Comparison of ENCODE assay signal across 8 cellular contexts in genomic region chr1:27365372-27366112, GRCh38. TPM values are rescaled to one million over a fixed set of nuclear protein-coding genes. Genes with fewer than 3 reads are reported as not detected.
A peak's percentile ranks its signal among the peaks of the same experiment; 100 is the strongest.
DNase-seq lines count a peak whose midpoint lies in the region; ATAC-seq and TF ChIP-seq lines count a peak whose summit lies in the region.

No MANE protein-coding gene starts in this region.

- peak overlapping the region; percentile 98 for H3K4me2 ChIP-seq in BLaER1

- TF ChIP-seq EP300 in upper lobe of left lung (IDR thresholded peaks at IDR 0.05) = no peak

- H3K4me3 ChIP-seq in BLaER1 (peak overlapping the region; percentile 76), heart right ventricle (peak overlapping the region; percentile 45 to 90 (median 77)), upper lobe of left lung (peak overlapping the region; percentile 51 to 92 (median 72))

- H3K27ac ChIP-seq in BLaER1 = peak overlapping the region; percentile 75
- peak overlapping the region; percentile 71 for H3K27ac ChIP-seq in adipose tissue (ENCODE audit: low read depth, low read length)
- H3K27ac ChIP-seq in heart right ventricle = peak overlapping the region; percentile 97 to 100 (median 98)
- peak overlapping the region; percentile 93 to 98 (median 98) for H3K27ac ChIP-seq in upper lobe of left lung

- H3K9ac ChIP-seq in BLaER1 = peak overlapping the region; percentile 81

- H3K9me3 ChIP-seq in BLaER1 (no peaks in the 10 kb centered on the region), heart right ventricle (no peaks in the 10 kb centered on the region), upper lobe of left lung (no peaks in the 10 kb centered on the region)

- TF ChIP-seq POLR2A in upper lobe of left lung (IDR thresholded peaks at IDR 0.05) = peak in 3 of 4 donors; percentile 12 to 51 (median 37)

- intact Hi-C loops in heart right ventricle (cut with DNase I) = loop anchor here in 4 of 10 donors (1.0 to 5.0 kb wide), 4 partner anchors 23 to 63 kb away; partner anchors contain the start of gene TMEM222 (in 2 of the 4)

- DNase-seq in NCI-H1105 (lab: John Stamatoyannopoulos, UW) (peak; percentile 84), SW480 (ENCODE audit: low spot score) (peak; percentile 87), heart right ventricle (peak; percentile 90 to 92), pons (ENCODE audit: low spot score) (peak; percentile 76), upper lobe of left lung (peak; percentile 91 to 95)

- ATAC-seq in GM21381 (IDR thresholded peaks at IDR 0.05; ENCODE audit: unreplicated experiment) = peak; percentile 48
- peak; percentile 75 to 90 (median 83) for ATAC-seq in heart right ventricle
- ATAC-seq in upper lobe of left lung (ENCODE audit: low FRiP score in 2 of 2) = peak; percentile 87 to 88

- H3K4me1 ChIP-seq in BLaER1 = peaks cover 71% of the 10 kb centered on the region
- peaks cover 25 to 66% (median 43%) of the 10 kb centered on the region in 9 donors for H3K4me1 ChIP-seq in heart right ventricle
- H3K4me1 ChIP-seq in upper lobe of left lung = peaks cover 46 to 53% (median 50%) of the 10 kb centered on the region in 4 donors

- WGBS in adipose tissue, 3 donors = 2 to 4% (median 3%) methylated on average over 38 to 40 of the region's 40 CpGs
- 2 to 3% methylated on average over 40 of the region's 40 CpGs for WGBS in heart right ventricle, 2 donors
- 2% methylated on average over 35 to 37 of the region's 40 CpGs for WGBS in upper lobe of left lung, 2 donors

- no peaks in the 10 kb centered on the region for H3K36me3 ChIP-seq in BLaER1
- peaks cover 6 to 44% (median 35%) of the 10 kb centered on the region in 9 donors for H3K36me3 ChIP-seq in heart right ventricle
- H3K36me3 ChIP-seq in upper lobe of left lung = peaks cover 17 to 52% (median 40%) of the 10 kb centered on the region in 4 donors

- TF ChIP-seq CTCF in heart right ventricle (IDR thresholded peaks at IDR 0.05) (no peak), upper lobe of left lung (IDR thresholded peaks at IDR 0.05) (no peak)

- H3K27me3 ChIP-seq in BLaER1 (no peaks in the 10 kb centered on the region; the same call in 1 of the 2 replicates), heart right ventricle (no peaks in the 10 kb centered on the region), upper lobe of left lung (no peaks in the 10 kb centered on the region)

- no peaks in the 10 kb centered on the region for H4K20me1 ChIP-seq in BLaER1

RNA-seq across cellular contexts. Expression of gene MAP3K6, which starts 1.2 kb away (rescaled TPM):
- 10 to 100 TPM; 16.5 to 93.0 (median 56.0) TPM for polyA plus RNA-seq in adipose tissue
- 10 to 100 TPM; 18.6 to 71.1 (median 27.1) TPM for total RNA-seq in heart right ventricle
- polyA plus RNA-seq in heart right ventricle = 100 to 1,000 TPM in 1 of 2 donors, 10 to 100 TPM in 1; 58.5 to 179 TPM
- 100 to 1,000 TPM in 4 of 6 donors, 10 to 100 TPM in 2; 36.6 to 302 (median 118) TPM for total RNA-seq in upper lobe of left lung

RNA-seq across cellular contexts. Expression of gene FCN3, which starts 9.1 kb away (rescaled TPM):
- polyA plus RNA-seq in adipose tissue = 100 to 1,000 TPM in 1 of 3 donors, 10 to 100 TPM in 1, 1 to 10 TPM in 1; 8.8 to 133 (median 63.9) TPM
- total RNA-seq in heart right ventricle = 100 to 1,000 TPM in 1 of 10 donors, 10 to 100 TPM in 3, 1 to 10 TPM in 6; 1.6 to 161 (median 4.2) TPM
- 100 to 1,000 TPM; 124 to 210 TPM for polyA plus RNA-seq in heart right ventricle
- total RNA-seq in upper lobe of left lung = 1,000 to 10,000 TPM in 1 of 6 donors, 100 to 1,000 TPM in 5; 145 to 1,319 (median 555) TPM

RNA-seq across cellular contexts. Expression of gene CD164L2, which starts 17.6 kb away (rescaled TPM):
- polyA plus RNA-seq in adipose tissue = under 1 TPM in 2 of 3 donors, not detected in 1; 0.07 to 0.61 TPM
- not detected for total RNA-seq in heart right ventricle
- polyA plus RNA-seq in heart right ventricle = not detected
- total RNA-seq in upper lobe of left lung = 10 to 100 TPM in 1 of 6 donors, 1 to 10 TPM in 5; 2.3 to 12.3 (median 5.5) TPM

RNA-seq across cellular contexts. Expression of gene SYTL1, which starts 23.7 kb away (rescaled TPM):
- polyA plus RNA-seq in adipose tissue (100 to 1,000 TPM in 1 of 3 donors, 10 to 100 TPM in 1, under 1 TPM in 1; 0.67 to 104 (median 12.5) TPM), heart right ventricle (1 to 10 TPM in 1 of 2 donors, under 1 TPM in 1; 0.46 to 2.5 TPM)
- total RNA-seq in heart right ventricle (1 to 10 TPM in 2 of 10 donors, under 1 TPM in 8; 0.30 to 4.3 (median 0.68) TPM), upper lobe of left lung (10 to 100 TPM; 28.7 to 74.4 (median 44.1) TPM)

RNA-seq across cellular contexts. Expression of gene GPR3, which starts 26.9 kb away (rescaled TPM):
- 1 to 10 TPM in 1 of 3 donors, under 1 TPM in 2; 0.43 to 1.2 (median 0.94) TPM for polyA plus RNA-seq in adipose tissue
- 1 to 10 TPM in 2 of 10 donors, under 1 TPM in 7, not detected in 1; 0.27 to 2.0 (median 0.42) TPM for total RNA-seq in heart right ventricle
- 1 to 10 TPM in 1 of 2 donors, under 1 TPM in 1; 0.29 to 3.4 TPM for polyA plus RNA-seq in heart right ventricle
- total RNA-seq in upper lobe of left lung = 1 to 10 TPM in 2 of 6 donors, under 1 TPM in 3, not detected in 1; 0.39 to 1.6 (median 0.76) TPM

Comparison
In these comparisons a context has a peak if more than half of its experiments do, and no peak if none do; other contexts are left out.
1. Peak in every context shown above with its lines: DNase-seq, ATAC-seq, H3K4me3 ChIP-seq and H3K27ac ChIP-seq.